8 cellular contexts compared by ENCODE assay signal in genomic region chr2:190343500-190344274, GRCh38. TPM values are rescaled to one million over a fixed set of nuclear protein-coding genes. Genes with fewer than 3 reads are reported as not detected.
A peak's percentile ranks its signal among the peaks of the same experiment; 100 is the strongest.
DNase-seq lines count a peak whose midpoint lies in the region; ATAC-seq, FAIRE-seq and TF ChIP-seq lines count a peak whose summit lies in the region.

Gene INPP1, plus strand, starts transcription at chr2:190343589. Its CDS starts 16,514 bp downstream, at chr2:190360103.

- H3K9me3 Mint-ChIP-seq in CD4-positive, alpha-beta memory T cell: no peaks in the 10 kb centered on the region
- H3K9me3 Mint-ChIP-seq in naive thymus-derived CD4-positive, alpha-beta T cell: no peaks in the 10 kb centered on the region

- no peaks in the 10 kb centered on the region for H3K27me3 ChIP-seq in CD4-positive, alpha-beta memory T cell (ENCODE audit: insufficient read depth, low read length)
- no peaks in the 10 kb centered on the region for H3K27me3 ChIP-seq in naive thymus-derived CD4-positive, alpha-beta T cell (ENCODE audit: control insufficient read depth in 2 of 2, insufficient read depth in 2 of 2, low read length in 2 of 2)
- no peaks in the 10 kb centered on the region for H3K27me3 ChIP-seq in thymus (ENCODE audit: control insufficient read depth, insufficient read depth)

- no peaks in the 10 kb centered on the region for H3K9me3 ChIP-seq in CD4-positive, alpha-beta memory T cell (ENCODE audit: control insufficient read depth in 1 of 2, low read length in 2 of 2)
- no peaks in the 10 kb centered on the region for H3K9me3 ChIP-seq in naive thymus-derived CD4-positive, alpha-beta T cell (ENCODE audit: control insufficient read depth in 2 of 3, low read length in 3 of 3)
- no peaks in the 10 kb centered on the region for H3K9me3 ChIP-seq in thymus (ENCODE audit: control insufficient read depth)

- peak within 1 kb of the TSS; percentile 28 to 45 for H3K4me3 ChIP-seq in CD4-positive, alpha-beta memory T cell (ENCODE audit: low read length in 2 of 2)
- H3K4me3 ChIP-seq in naive thymus-derived CD4-positive, alpha-beta T cell (ENCODE audit: low read length): peak within 1 kb of the TSS; percentile 66
- peak within 1 kb of the TSS; percentile 50 for H3K4me3 ChIP-seq in thymus (ENCODE audit: low read length)

- peaks cover 14% of the 10 kb centered on the region for H3K4me1 ChIP-seq in CD4-positive, alpha-beta memory T cell (ENCODE audit: insufficient read depth, low read length)
- peaks cover 3 to 11% of the 10 kb centered on the region in 2 donors for H3K4me1 ChIP-seq in naive thymus-derived CD4-positive, alpha-beta T cell (ENCODE audit: control insufficient read depth in 2 of 2, insufficient read depth in 2 of 2, low read length in 2 of 2)
- H3K4me1 ChIP-seq in thymus (ENCODE audit: control insufficient read depth, insufficient read depth, low read length): peaks cover 9% of the 10 kb centered on the region

- no peak within 1 kb of the TSS for H3K27ac ChIP-seq in CD4-positive, alpha-beta memory T cell (ENCODE audit: low read depth, low read length)
- H3K27ac ChIP-seq in naive thymus-derived CD4-positive, alpha-beta T cell (ENCODE audit: low read depth, low read length): peak within 1 kb of the TSS; percentile 26
- H3K27ac ChIP-seq in thymus (ENCODE audit: low read depth): peak within 1 kb of the TSS; percentile 92

- no peaks in the 10 kb centered on the region for H3K27me3 Mint-ChIP-seq in CD4-positive, alpha-beta memory T cell
- H3K27me3 Mint-ChIP-seq in naive thymus-derived CD4-positive, alpha-beta T cell: peaks cover 0 to 30% (median 4%) of the 10 kb centered on the region in 5 donors

- peaks cover 9 to 20% (median 13%) of the 10 kb centered on the region in 4 donors for H3K4me1 Mint-ChIP-seq in CD4-positive, alpha-beta memory T cell
- peaks cover 5 to 24% (median 12%) of the 10 kb centered on the region in 7 donors for H3K4me1 Mint-ChIP-seq in naive thymus-derived CD4-positive, alpha-beta T cell

- peak; percentile 87 for FAIRE-seq in GM19239 (lab: Jason Lieb, UNC)

- no peaks in the 10 kb centered on the region for H3K36me3 ChIP-seq in CD4-positive, alpha-beta memory T cell (ENCODE audit: insufficient read depth, low read length)
- H3K36me3 ChIP-seq in naive thymus-derived CD4-positive, alpha-beta T cell (ENCODE audit: control insufficient read depth in 2 of 3, insufficient read depth in 3 of 3, low read length in 3 of 3): no peaks in the 10 kb centered on the region
- H3K36me3 ChIP-seq in thymus (ENCODE audit: control insufficient read depth, insufficient read depth): no peaks in the 10 kb centered on the region

- 1% methylated on average over 103 of the region's 103 CpGs for WGBS in thymus

- peak within 1 kb of the TSS in 6 of 7 donors; percentile 48 to 93 (median 88) for H3K27ac Mint-ChIP-seq in CD4-positive, alpha-beta memory T cell
- H3K27ac Mint-ChIP-seq in naive thymus-derived CD4-positive, alpha-beta T cell: peak within 1 kb of the TSS in 6 of 9 donors; percentile 32 to 74 (median 58)

- H3K36me3 Mint-ChIP-seq in CD4-positive, alpha-beta memory T cell: peaks cover 0 to 4% of the 10 kb centered on the region in 2 donors
- H3K36me3 Mint-ChIP-seq in naive thymus-derived CD4-positive, alpha-beta T cell: no peaks in the 10 kb centered on the region

- POLR2A ChIA-PET in CD4-positive, alpha-beta memory T cell (lab: Charles Lee; ENCODE audit: partially characterized antibody): interaction anchor here (1.2 to 2.5 kb wide), 4 partner anchors 10 to 685 kb away, joined by 3 to 14 read pairs (median 10); partner anchors contain the start of gene HIBCH
- POLR2A ChIA-PET in naive thymus-derived CD4-positive, alpha-beta T cell (lab: Charles Lee): interaction anchor here (0.6 to 1.7 kb wide), 4 partner anchors 16 to 537 kb away, joined by 3 to 4 read pairs (median 4); no protein-coding TSS in a partner anchor

- H3K4me3 Mint-ChIP-seq in CD4-positive, alpha-beta memory T cell: peak within 1 kb of the TSS; percentile 90 to 99 (median 92)
- peak within 1 kb of the TSS; percentile 64 to 94 (median 88) for H3K4me3 Mint-ChIP-seq in naive thymus-derived CD4-positive, alpha-beta T cell

- peak; percentile 62 for ATAC-seq in HG03280 (IDR thresholded peaks at IDR 0.05; ENCODE audit: unreplicated experiment)
- peak; percentile 86 for ATAC-seq in naive thymus-derived CD4-positive, alpha-beta T cell

- peak; percentile 28 to 45 (median 41) for DNase-seq in CD4-positive, alpha-beta memory T cell
- DNase-seq in GM19239 (ENCODE audit: insufficient read length, low spot score) (peak; percentile 34), fibroblast of peridontal ligament (ENCODE audit: extremely low read depth) (peak; percentile 63)
- peak; percentile 10 for DNase-seq in activated effector memory CD4-positive, alpha-beta T cell treated with Interleukin-2 at 50 U/mL for 16 hours
- DNase-seq in naive thymus-derived CD4-positive, alpha-beta T cell: peak; percentile 9 to 57 (median 28)

- intact Hi-C loops in CD4-positive, alpha-beta memory T cell (cut with micrococcal nuclease): loop anchor here (1.0 kb wide), 2 partner anchors 24 to 29 kb away; partner anchors contain the start of gene HIBCH
- intact Hi-C loops in naive thymus-derived CD4-positive, alpha-beta T cell (cut with micrococcal nuclease): loop anchor here (1.0 to 2.0 kb wide), 4 partner anchors 11 to 29 kb away; partner anchors contain the start of gene HIBCH (in 2 of the 2)

- CTCF ChIA-PET in CD4-positive, alpha-beta memory T cell (lab: Charles Lee; ENCODE audit: partially characterized antibody): interaction anchor here (0.9 to 4.3 kb wide), 5 partner anchors 16 to 63 kb away, joined by 3 to 18 read pairs (median 4); partner anchors contain the start of gene HIBCH
- CTCF ChIA-PET in naive thymus-derived CD4-positive, alpha-beta T cell (lab: Charles Lee): interaction anchor here (0.9 kb wide), 1 partner anchor 387 kb away, joined by 3 read pairs; no protein-coding TSS in a partner anchor

TF ChIP-seq in PFSK-1, 5 proteins besides CTCF, POLR2A, EP300 and RAD21:
- TF ChIP-seq SIN3A (IDR thresholded peaks at IDR 0.05; ENCODE audit: borderline replicate concordance, insufficient read depth, low read length) (no peak), TAF1 (IDR thresholded peaks at IDR 0.05; ENCODE audit: borderline replicate concordance, insufficient read depth, low read length) (no peak), FOXP2 (optimal IDR thresholded peaks at IDR 0.05; ENCODE audit: borderline replicate concordance, extremely low read depth, extremely low read length, insufficient read depth) (peak; percentile 40), POLR2AphosphoS5 (IDR thresholded peaks at IDR 0.05; ENCODE audit: low read depth, low read length) (no peak)
- TF ChIP-seq, protein P1, sequence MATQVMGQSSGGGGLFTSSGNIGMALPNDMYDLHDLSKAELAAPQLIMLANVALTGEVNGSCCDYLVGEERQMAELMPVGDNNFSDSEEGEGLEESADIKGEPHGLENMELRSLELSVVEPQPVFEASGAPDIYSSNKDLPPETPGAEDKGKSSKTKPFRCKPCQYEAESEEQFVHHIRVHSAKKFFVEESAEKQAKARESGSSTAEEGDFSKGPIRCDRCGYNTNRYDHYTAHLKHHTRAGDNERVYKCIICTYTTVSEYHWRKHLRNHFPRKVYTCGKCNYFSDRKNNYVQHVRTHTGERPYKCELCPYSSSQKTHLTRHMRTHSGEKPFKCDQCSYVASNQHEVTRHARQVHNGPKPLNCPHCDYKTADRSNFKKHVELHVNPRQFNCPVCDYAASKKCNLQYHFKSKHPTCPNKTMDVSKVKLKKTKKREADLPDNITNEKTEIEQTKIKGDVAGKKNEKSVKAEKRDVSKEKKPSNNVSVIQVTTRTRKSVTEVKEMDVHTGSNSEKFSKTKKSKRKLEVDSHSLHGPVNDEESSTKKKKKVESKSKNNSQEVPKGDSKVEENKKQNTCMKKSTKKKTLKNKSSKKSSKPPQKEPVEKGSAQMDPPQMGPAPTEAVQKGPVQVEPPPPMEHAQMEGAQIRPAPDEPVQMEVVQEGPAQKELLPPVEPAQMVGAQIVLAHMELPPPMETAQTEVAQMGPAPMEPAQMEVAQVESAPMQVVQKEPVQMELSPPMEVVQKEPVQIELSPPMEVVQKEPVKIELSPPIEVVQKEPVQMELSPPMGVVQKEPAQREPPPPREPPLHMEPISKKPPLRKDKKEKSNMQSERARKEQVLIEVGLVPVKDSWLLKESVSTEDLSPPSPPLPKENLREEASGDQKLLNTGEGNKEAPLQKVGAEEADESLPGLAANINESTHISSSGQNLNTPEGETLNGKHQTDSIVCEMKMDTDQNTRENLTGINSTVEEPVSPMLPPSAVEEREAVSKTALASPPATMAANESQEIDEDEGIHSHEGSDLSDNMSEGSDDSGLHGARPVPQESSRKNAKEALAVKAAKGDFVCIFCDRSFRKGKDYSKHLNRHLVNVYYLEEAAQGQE (IDR thresholded peaks at IDR 0.05; ENCODE audit: insufficient read depth in 1 of 2, low read depth in 2 of 2, low read length in 2 of 2): no peak

RNA-seq across cellular contexts. Expression of gene INPP1, which starts in this region (rescaled TPM):
- 1 to 10 TPM; 3.2 to 3.7 TPM for total RNA-seq in CD4-positive, alpha-beta memory T cell
- polyA plus RNA-seq in CD4-positive, alpha-beta memory T cell: 1 to 10 TPM; 3.1 to 3.4 TPM
- polyA plus RNA-seq in PFSK-1 (2012; ENCODE audit: insufficient read length, low read depth): 10.5 TPM
- total RNA-seq in naive thymus-derived CD4-positive, alpha-beta T cell: 1 to 10 TPM; 1.6 to 6.7 (median 2.5) TPM
- 1 to 10 TPM; 1.2 to 2.0 TPM for polyA plus RNA-seq in naive thymus-derived CD4-positive, alpha-beta T cell
- 36.4 TPM for polyA plus RNA-seq in thymus

Comparison
In these comparisons a context has a peak if more than half of its experiments do, and no peak if none do; other contexts are left out.
1. DNase-seq: peak in every context shown above with its lines; median percentile 63 in fibroblast of peridontal ligament; 41 in CD4-positive, alpha-beta memory T cell; 34 in GM19239; 28 in naive thymus-derived CD4-positive, alpha-beta T cell; 10 in activated effector memory CD4-positive, alpha-beta T cell treated with Interleukin-2 at 50 U/mL for 16 hours.